ENCODE assay signal across 1 cellular context in the genomic region with DNA sequence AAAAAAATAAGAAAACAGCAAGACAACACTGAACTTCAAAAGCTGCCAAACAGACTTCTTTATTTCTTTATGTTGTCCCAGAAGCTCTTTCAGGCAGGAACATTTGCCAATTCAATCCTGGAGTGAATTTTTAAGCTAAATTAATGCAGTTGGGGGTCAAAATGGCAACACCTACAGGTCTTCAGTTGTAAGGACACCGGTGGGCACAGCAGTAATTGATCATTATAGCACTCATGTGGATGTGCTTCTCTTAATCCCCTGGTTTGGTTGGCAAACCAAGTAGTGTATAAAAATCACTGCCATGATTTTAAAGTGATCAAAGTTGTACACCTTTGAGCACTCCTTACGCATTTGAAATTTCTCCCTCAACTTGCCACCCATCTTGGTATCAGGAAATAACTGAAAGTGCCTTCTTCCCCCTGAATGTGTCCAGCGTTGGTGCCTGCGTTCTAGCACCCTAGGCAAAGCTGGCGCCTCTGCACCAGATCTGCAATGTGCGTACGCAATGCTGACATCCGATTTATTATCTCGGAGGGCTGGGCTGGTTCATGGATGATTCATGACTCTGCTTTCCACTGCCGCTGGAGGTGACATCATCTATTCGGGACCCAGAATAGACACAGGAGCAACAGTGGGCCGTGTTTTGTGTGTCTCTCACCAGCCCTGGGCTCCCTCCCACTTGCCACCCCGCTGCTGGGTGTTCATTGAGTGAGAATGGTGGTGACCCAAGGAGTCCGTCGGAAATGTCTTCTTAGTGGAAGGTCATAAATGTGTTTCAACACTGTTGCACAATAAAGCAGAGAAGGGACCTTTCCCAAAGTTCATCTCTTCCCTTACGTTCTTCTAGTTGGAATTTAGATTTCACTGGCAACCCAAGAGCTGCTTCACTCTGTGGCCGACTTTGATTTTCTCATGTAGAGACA.
TF ChIP-seq lines count a peak whose summit lies in the region.

No MANE protein-coding gene starts in this region.

TF ChIP-seq in K562, 482 proteins besides CTCF, POLR2A, EP300 and RAD21 (continued from another document and continues in another):
- TF ChIP-seq UBTF (IDR thresholded peaks at IDR 0.05; ENCODE audit: borderline replicate concordance in 1 of 2, low read depth in 2 of 2, low read length in 2 of 2) (no peak), JUN (IDR thresholded peaks at IDR 0.05; ENCODE audit: borderline replicate concordance, low read depth, low read length) (peak; percentile 91), JUN (CRISPR knock-in tag; IDR thresholded peaks at IDR 0.05; ENCODE audit: borderline replicate concordance) (no peak; the same call in 1 of the 2 replicates), PRDM10 (IDR thresholded peaks at IDR 0.05; ENCODE audit: partially characterized antibody) (no peak), POLR3G (IDR thresholded peaks at IDR 0.05; ENCODE audit: extremely low read depth, insufficient read length, insufficient replicate concordance) (no peak), CREB5 (CRISPR knock-in tag; IDR thresholded peaks at IDR 0.05) (no peak), TEAD4 (IDR thresholded peaks at IDR 0.05; ENCODE audit: low read length) (no peak), TEAD4 (CRISPR knock-in tag; IDR thresholded peaks at IDR 0.05; ENCODE audit: borderline replicate concordance) (no peak), ZNF644 (tag; IDR thresholded peaks at IDR 0.05; ENCODE audit: low read depth) (0 out of 2 replicates have a peak, but pooled peaks have one; percentile 46), CBX3 (IDR thresholded peaks at IDR 0.05; ENCODE audit: borderline replicate concordance in 1 of 2, low read length in 2 of 2) (no peak), ERF (CRISPR knock-in tag; IDR thresholded peaks at IDR 0.05) (no peak), ASH1L (IDR thresholded peaks at IDR 0.05; ENCODE audit: borderline replicate concordance, low read depth, partially characterized antibody) (no peak), ZNF146 (CRISPR knock-in tag; IDR thresholded peaks at IDR 0.05; ENCODE audit: unreplicated experiment) (no peak), TCF3 (CRISPR knock-in tag; IDR thresholded peaks at IDR 0.05) (peak; percentile 27; the same call in 1 of the 2 replicates), POLR2AphosphoS5 (IDR thresholded peaks at IDR 0.05; ENCODE audit: control insufficient read depth, insufficient read depth, low read depth, low read length) (no peak), SNIP1 (IDR thresholded peaks at IDR 0.05; ENCODE audit: low read depth) (no peak), ZNF24 (IDR thresholded peaks at IDR 0.05) (no peak), HNRNPLL (IDR thresholded peaks at IDR 0.05; ENCODE audit: low read depth, low read length, poor library complexity, severe bottlenecking) (peak; percentile 82), HLTF (IDR thresholded peaks at IDR 0.05) (no peak), JUNB (CRISPR knock-in tag; conservative IDR thresholded peaks at IDR 0.05) (no peak)
- TF ChIP-seq, protein P1, sequence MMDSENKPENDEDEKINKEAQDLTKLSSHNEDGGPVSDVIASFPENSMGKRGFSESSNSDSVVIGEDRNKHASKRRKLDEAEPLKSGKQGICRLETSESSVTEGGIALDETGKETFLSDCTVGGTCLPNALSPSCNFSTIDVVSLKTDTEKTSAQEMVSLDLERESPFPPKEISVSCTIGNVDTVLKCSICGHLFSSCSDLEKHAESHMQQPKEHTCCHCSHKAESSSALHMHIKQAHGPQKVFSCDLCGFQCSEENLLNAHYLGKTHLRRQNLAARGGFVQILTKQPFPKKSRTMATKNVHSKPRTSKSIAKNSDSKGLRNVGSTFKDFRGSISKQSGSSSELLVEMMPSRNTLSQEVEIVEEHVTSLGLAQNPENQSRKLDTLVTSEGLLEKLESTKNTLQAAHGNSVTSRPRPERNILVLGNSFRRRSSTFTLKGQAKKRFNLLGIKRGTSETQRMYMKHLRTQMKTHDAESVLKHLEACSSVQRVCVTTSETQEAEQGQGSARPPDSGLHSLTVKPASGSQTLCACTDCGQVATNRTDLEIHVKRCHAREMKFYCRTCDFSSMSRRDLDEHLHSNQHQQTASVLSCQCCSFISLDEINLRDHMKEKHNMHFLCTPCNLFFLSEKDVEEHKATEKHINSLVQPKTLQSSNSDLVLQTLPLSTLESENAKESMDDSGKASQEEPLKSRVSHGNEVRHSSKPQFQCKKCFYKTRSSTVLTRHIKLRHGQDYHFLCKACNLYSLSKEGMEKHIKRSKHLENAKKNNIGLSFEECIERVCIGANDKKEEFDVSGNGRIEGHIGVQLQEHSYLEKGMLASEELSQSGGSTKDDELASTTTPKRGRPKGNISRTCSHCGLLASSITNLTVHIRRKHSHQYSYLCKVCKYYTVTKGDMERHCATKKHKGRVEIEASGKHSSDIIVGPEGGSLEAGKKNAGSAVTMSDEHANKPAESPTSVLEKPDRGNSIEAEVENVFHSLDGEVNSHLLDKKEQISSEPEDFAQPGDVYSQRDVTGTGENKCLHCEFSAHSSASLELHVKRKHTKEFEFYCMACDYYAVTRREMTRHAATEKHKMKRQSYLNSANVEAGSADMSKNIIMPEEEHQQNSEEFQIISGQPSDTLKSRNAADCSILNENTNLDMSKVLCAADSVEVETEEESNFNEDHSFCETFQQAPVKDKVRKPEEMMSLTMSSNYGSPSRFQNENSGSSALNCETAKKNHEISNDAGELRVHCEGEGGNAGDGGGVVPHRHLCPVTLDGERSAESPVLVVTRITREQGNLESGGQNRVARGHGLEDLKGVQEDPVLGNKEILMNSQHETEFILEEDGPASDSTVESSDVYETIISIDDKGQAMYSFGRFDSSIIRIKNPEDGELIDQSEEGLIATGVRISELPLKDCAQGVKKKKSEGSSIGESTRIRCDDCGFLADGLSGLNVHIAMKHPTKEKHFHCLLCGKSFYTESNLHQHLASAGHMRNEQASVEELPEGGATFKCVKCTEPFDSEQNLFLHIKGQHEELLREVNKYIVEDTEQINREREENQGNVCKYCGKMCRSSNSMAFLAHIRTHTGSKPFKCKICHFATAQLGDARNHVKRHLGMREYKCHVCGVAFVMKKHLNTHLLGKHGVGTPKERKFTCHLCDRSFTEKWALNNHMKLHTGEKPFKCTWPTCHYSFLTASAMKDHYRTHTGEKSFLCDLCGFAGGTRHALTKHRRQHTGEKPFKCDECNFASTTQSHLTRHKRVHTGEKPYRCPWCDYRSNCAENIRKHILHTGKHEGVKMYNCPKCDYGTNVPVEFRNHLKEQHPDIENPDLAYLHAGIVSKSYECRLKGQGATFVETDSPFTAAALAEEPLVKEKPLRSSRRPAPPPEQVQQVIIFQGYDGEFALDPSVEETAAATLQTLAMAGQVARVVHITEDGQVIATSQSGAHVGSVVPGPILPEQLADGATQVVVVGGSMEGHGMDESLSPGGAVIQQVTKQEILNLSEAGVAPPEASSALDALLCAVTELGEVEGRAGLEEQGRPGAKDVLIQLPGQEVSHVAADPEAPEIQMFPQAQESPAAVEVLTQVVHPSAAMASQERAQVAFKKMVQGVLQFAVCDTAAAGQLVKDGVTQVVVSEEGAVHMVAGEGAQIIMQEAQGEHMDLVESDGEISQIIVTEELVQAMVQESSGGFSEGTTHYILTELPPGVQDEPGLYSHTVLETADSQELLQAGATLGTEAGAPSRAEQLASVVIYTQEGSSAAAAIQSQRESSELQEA (IDR thresholded peaks at IDR 0.05; ENCODE audit: low read depth): no peak
- TF ChIP-seq, protein P2, sequence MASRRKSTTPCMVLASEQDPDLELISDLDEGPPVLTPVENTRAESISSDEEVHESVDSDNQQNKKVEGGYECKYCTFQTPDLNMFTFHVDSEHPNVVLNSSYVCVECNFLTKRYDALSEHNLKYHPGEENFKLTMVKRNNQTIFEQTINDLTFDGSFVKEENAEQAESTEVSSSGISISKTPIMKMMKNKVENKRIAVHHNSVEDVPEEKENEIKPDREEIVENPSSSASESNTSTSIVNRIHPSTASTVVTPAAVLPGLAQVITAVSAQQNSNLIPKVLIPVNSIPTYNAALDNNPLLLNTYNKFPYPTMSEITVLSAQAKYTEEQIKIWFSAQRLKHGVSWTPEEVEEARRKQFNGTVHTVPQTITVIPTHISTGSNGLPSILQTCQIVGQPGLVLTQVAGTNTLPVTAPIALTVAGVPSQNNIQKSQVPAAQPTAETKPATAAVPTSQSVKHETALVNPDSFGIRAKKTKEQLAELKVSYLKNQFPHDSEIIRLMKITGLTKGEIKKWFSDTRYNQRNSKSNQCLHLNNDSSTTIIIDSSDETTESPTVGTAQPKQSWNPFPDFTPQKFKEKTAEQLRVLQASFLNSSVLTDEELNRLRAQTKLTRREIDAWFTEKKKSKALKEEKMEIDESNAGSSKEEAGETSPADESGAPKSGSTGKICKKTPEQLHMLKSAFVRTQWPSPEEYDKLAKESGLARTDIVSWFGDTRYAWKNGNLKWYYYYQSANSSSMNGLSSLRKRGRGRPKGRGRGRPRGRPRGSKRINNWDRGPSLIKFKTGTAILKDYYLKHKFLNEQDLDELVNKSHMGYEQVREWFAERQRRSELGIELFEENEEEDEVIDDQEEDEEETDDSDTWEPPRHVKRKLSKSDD (conservative IDR thresholded peaks at IDR 0.05; ENCODE audit: low read length): no peak
- TF ChIP-seq, protein P3, sequence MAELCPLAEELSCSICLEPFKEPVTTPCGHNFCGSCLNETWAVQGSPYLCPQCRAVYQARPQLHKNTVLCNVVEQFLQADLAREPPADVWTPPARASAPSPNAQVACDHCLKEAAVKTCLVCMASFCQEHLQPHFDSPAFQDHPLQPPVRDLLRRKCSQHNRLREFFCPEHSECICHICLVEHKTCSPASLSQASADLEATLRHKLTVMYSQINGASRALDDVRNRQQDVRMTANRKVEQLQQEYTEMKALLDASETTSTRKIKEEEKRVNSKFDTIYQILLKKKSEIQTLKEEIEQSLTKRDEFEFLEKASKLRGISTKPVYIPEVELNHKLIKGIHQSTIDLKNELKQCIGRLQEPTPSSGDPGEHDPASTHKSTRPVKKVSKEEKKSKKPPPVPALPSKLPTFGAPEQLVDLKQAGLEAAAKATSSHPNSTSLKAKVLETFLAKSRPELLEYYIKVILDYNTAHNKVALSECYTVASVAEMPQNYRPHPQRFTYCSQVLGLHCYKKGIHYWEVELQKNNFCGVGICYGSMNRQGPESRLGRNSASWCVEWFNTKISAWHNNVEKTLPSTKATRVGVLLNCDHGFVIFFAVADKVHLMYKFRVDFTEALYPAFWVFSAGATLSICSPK (IDR thresholded peaks at IDR 0.05; ENCODE audit: borderline replicate concordance): no peak
- TF ChIP-seq, protein P4, sequence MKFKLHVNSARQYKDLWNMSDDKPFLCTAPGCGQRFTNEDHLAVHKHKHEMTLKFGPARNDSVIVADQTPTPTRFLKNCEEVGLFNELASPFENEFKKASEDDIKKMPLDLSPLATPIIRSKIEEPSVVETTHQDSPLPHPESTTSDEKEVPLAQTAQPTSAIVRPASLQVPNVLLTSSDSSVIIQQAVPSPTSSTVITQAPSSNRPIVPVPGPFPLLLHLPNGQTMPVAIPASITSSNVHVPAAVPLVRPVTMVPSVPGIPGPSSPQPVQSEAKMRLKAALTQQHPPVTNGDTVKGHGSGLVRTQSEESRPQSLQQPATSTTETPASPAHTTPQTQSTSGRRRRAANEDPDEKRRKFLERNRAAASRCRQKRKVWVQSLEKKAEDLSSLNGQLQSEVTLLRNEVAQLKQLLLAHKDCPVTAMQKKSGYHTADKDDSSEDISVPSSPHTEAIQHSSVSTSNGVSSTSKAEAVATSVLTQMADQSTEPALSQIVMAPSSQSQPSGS (CRISPR knock-in tag; IDR thresholded peaks at IDR 0.05): peak; percentile 71; the same call in 1 of the 2 replicates
